ENCODE assay signal across 17 cellular contexts in genomic region chr17:80880650-80880989, GRCh38.
"Had no signal": no experiment of that assay in that cellular context is flagged by ENCODE, and none has a peak within 500 bp of the region (broad histone marks: within the 10 kb centered on the region; RNA-seq: fewer than 3 reads in every experiment).

No MANE protein-coding gene starts in this region.

- H3K27ac ChIP-seq: right atrium auricular region, stomach, testis, upper lobe of right lung had no signal

- H3K4me3 Mint-ChIP-seq: activated naive CD8-positive, alpha-beta T cell treated with anti-CD3 and anti-CD28 coated beads, Interleukin-2, amount 10 ng/mL, durations not matched to agents 7 days and 5 days; effector memory CD8-positive, alpha-beta T cell had no signal

- H3K27ac Mint-ChIP-seq: activated naive CD8-positive, alpha-beta T cell treated with anti-CD3 and anti-CD28 coated beads, Interleukin-2, amount 10 ng/mL, durations not matched to agents 7 days and 5 days; effector memory CD8-positive, alpha-beta T cell; progenitor cell of endocrine pancreas had no signal

- ATAC-seq: effector memory CD8-positive, alpha-beta T cell; naive thymus-derived CD8-positive, alpha-beta T cell; upper lobe of right lung had no signal

- DNase-seq: activated CD4-positive, alpha-beta T cell treated with anti-CD3 and anti-CD28 coated beads, Interleukin-2, amount 50 U/mL, for 1 hour; activated CD4-positive, CD25-positive, alpha-beta regulatory T cell; activated naive CD8-positive, alpha-beta T cell treated with anti-CD3 and anti-CD28 coated beads, Interleukin-2, amount 10 ng/mL, durations not matched to agents 7 days and 5 days; activated T-cell treated with anti-CD3 and anti-CD28 coated beads for 4 hours; cerebellar nuclear complex; dermis blood vessel endothelial cell; effector memory CD8-positive, alpha-beta T cell; foreskin melanocyte; kidney glomerular epithelial cell; SK-N-SH; small intestine; stomach; testis; upper lobe of right lung had no signal

- H3K9me3 Mint-ChIP-seq: activated naive CD8-positive, alpha-beta T cell treated with anti-CD3 and anti-CD28 coated beads, Interleukin-2, amount 10 ng/mL, durations not matched to agents 7 days and 5 days; effector memory CD8-positive, alpha-beta T cell; naive thymus-derived CD8-positive, alpha-beta T cell had no signal

- H3K9me3 ChIP-seq: right atrium auricular region, SK-N-SH, stomach, testis, upper lobe of right lung had no signal

- H3K4me3 ChIP-seq: right atrium auricular region, stomach, testis, upper lobe of right lung had no signal

- H3K27me3 Mint-ChIP-seq: activated naive CD8-positive, alpha-beta T cell treated with anti-CD3 and anti-CD28 coated beads, Interleukin-2, amount 10 ng/mL, durations not matched to agents 7 days and 5 days; effector memory CD8-positive, alpha-beta T cell; naive thymus-derived CD8-positive, alpha-beta T cell; progenitor cell of endocrine pancreas had no signal

- H3K27me3 ChIP-seq: right atrium auricular region, stomach, testis, upper lobe of right lung had no signal

- H3K4me1 ChIP-seq: right atrium auricular region, testis, upper lobe of right lung had no signal
